Comparison of ENCODE assay signal across 10 cellular contexts in the genomic region with DNA sequence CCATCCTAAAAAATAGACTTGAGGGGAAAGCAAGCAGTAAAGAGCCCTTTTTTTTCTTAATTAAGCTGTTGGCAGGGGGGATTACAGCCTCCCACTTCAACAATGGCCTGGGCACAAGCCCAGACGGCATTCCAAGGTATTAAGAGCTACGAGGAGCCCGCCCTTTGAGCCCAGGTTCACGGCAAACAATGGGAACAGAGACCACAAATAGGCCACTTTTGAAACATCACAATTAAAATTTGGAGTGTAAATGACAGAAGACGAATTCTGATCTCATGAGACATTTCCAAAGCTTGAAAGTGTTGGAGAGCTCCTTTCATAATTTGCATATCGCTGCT. TPM values are rescaled to one million over a fixed set of nuclear protein-coding genes. Genes with fewer than 3 reads are reported as not detected.
DNase-seq lines count a peak whose midpoint lies in the region; ATAC-seq and TF ChIP-seq lines count a peak whose summit lies in the region.
"Had no signal": no experiment of that assay in that cellular context is flagged by ENCODE, and none has a peak within 500 bp of the region (broad histone marks: within the 10 kb centered on the region; RNA-seq: fewer than 3 reads in every experiment).

No MANE protein-coding gene starts in this region.

- no peaks in the 10 kb centered on the region for H3K9me3 ChIP-seq in neural progenitor cell (ENCODE audit: low read depth)
- H3K9me3 ChIP-seq: pancreas had no signal

- H3K36me3 Mint-ChIP-seq in activated naive CD8-positive, alpha-beta T cell treated with anti-CD3 and anti-CD28 coated beads, Interleukin-2, amount 50 U/mL, for 24 hours (ENCODE audit: low read depth), result peaks cover 44% of the 10 kb centered on the region
- H3K36me3 Mint-ChIP-seq in neural progenitor cell, result peaks cover 33% of the 10 kb centered on the region

- no peak for ATAC-seq in activated naive CD8-positive, alpha-beta T cell treated with anti-CD3 and anti-CD28 coated beads, Interleukin-2, amount 50 U/mL, for 24 hours
- no peak for ATAC-seq in HG03442 (IDR thresholded peaks at IDR 0.05; ENCODE audit: unreplicated experiment)

- no peaks in the 10 kb centered on the region for H3K9me3 Mint-ChIP-seq in activated naive CD8-positive, alpha-beta T cell treated with anti-CD3 and anti-CD28 coated beads, Interleukin-2, amount 50 U/mL, for 24 hours
- H3K9me3 Mint-ChIP-seq in neural progenitor cell, result peaks cover 10% of the 10 kb centered on the region

- no peaks in the 10 kb centered on the region for H3K27me3 Mint-ChIP-seq in activated naive CD8-positive, alpha-beta T cell treated with anti-CD3 and anti-CD28 coated beads, Interleukin-2, amount 50 U/mL, for 24 hours
- H3K27me3 Mint-ChIP-seq in neural progenitor cell (ENCODE audit: insufficient read depth, low read depth), result no peaks in the 10 kb centered on the region

- H3K9ac ChIP-seq in KMS-11, result no peak overlapping the region
- no peak overlapping the region for H3K9ac ChIP-seq in neural progenitor cell

- H2AFZ ChIP-seq in KMS-11 (ENCODE audit: low read depth) (no peak overlapping the region), neural progenitor cell (replicated peaks) (no peak overlapping the region)

- peaks cover 88% of the 10 kb centered on the region for H3K4me1 ChIP-seq in KMS-11 (ENCODE audit: low read depth, poor library complexity, severe bottlenecking)
- H3K4me1 ChIP-seq in neural progenitor cell, result peaks cover 15% of the 10 kb centered on the region

- peaks cover 100% of the 10 kb centered on the region for H3K79me2 ChIP-seq in KMS-11 (ENCODE audit: insufficient read depth, low read depth)
- peaks cover 100% of the 10 kb centered on the region for H3K79me2 ChIP-seq in neural progenitor cell (ENCODE audit: low read depth)

- H3K27ac Mint-ChIP-seq in activated naive CD8-positive, alpha-beta T cell treated with anti-CD3 and anti-CD28 coated beads, Interleukin-2, amount 50 U/mL, for 24 hours, result peak overlapping the region; percentile 78
- H3K27ac Mint-ChIP-seq in neural progenitor cell, result no peak overlapping the region

- H3F3A ChIP-seq in neural progenitor cell (ENCODE audit: low read depth), result peaks cover 16% of the 10 kb centered on the region

- peaks cover 60% of the 10 kb centered on the region for H4K20me1 ChIP-seq in KMS-11 (ENCODE audit: insufficient read depth)
- peaks cover 99% of the 10 kb centered on the region for H4K20me1 ChIP-seq in neural progenitor cell (ENCODE audit: low read depth)

- H3K27me3 ChIP-seq in KMS-11 (ENCODE audit: insufficient read depth, low read depth), result no peaks in the 10 kb centered on the region
- no peaks in the 10 kb centered on the region for H3K27me3 ChIP-seq in neural progenitor cell
- H3K27me3 ChIP-seq: pancreas had no signal

- peak overlapping the region; percentile 35; the same call in 1 of the 2 replicates for H3K27ac ChIP-seq in KMS-11
- no peak overlapping the region for H3K27ac ChIP-seq in neural progenitor cell
- no peak overlapping the region for H3K27ac ChIP-seq in substantia nigra (ENCODE audit: low read depth, low read length, poor library complexity, severe bottlenecking)

- H3K4me1 Mint-ChIP-seq in activated naive CD8-positive, alpha-beta T cell treated with anti-CD3 and anti-CD28 coated beads, Interleukin-2, amount 50 U/mL, for 24 hours, result peaks cover 94% of the 10 kb centered on the region
- peaks cover 32% of the 10 kb centered on the region for H3K4me1 Mint-ChIP-seq in neural progenitor cell

- no peak for TF ChIP-seq CTCF in KMS-11 (conservative IDR thresholded peaks at IDR 0.05; ENCODE audit: low read depth, low read length)
- no peak for TF ChIP-seq CTCF in neural progenitor cell (IDR thresholded peaks at IDR 0.05)

- H3K36me3 ChIP-seq in KMS-11 (ENCODE audit: insufficient read depth) (peaks cover 2% of the 10 kb centered on the region; the same call in 1 of the 2 replicates), neural progenitor cell (no peaks in the 10 kb centered on the region)
- H3K36me3 ChIP-seq: pancreas had no signal

- H3K4me2 ChIP-seq in KMS-11 (peak overlapping the region; percentile 61), neural progenitor cell (peak overlapping the region; percentile 30)

- H3K4me3 ChIP-seq in KMS-11 (IDR thresholded peaks at IDR 0.05; ENCODE audit: insufficient read depth, low read depth, low read length) (no peak overlapping the region), neural progenitor cell (no peak overlapping the region)
- H3K4me3 ChIP-seq: pancreas had no signal

- peak; percentile 54 for DNase-seq in DMS79 (lab: John Stamatoyannopoulos, UW)
- DNase-seq in activated naive CD8-positive, alpha-beta T cell treated with anti-CD3 and anti-CD28 coated beads, Interleukin-2, amount 50 U/mL, for 24 hours, result no peak
- peak; percentile 82 for DNase-seq in neural progenitor cell (ENCODE audit: low spot score)
- DNase-seq in NOMO-1 treated with dmso at 0.1 percent for 144 hours (lab: John Stamatoyannopoulos, UW; ENCODE audit: unreplicated experiment), result no peak
- DNase-seq in substantia nigra (lab: John Stamatoyannopoulos, UW), result no peak
- DNase-seq in DMS 273 (lab: John Stamatoyannopoulos, UW; ENCODE audit: unreplicated experiment), result no peak
- DNase-seq: NCI-H1436 treated with DMSO at 0.1 percent for 48 hours, pancreas had no signal

- H3K4me3 Mint-ChIP-seq in activated naive CD8-positive, alpha-beta T cell treated with anti-CD3 and anti-CD28 coated beads, Interleukin-2, amount 50 U/mL, for 24 hours, result peak overlapping the region; percentile 58
- H3K4me3 Mint-ChIP-seq in neural progenitor cell, result no peak overlapping the region

RNA-seq across cellular contexts. Expression of gene CHSY1, which starts 8.9 kb away (rescaled TPM):
- total RNA-seq in neural progenitor cell (ENCODE audit: low replicate concordance), result 23.3 TPM in 2 replicates

RNA-seq across cellular contexts. Expression of gene SELENOS, which starts 34.3 kb away (rescaled TPM):
- 26.0 and 39.1 TPM in 2 replicates for total RNA-seq in neural progenitor cell (ENCODE audit: low replicate concordance)

RNA-seq across cellular contexts. Expression of gene SNRPA1, which starts 52.1 kb away (rescaled TPM):
- total RNA-seq in neural progenitor cell (ENCODE audit: low replicate concordance), result 64.6 and 98.0 TPM in 2 replicates

Comparison
In these comparisons a context has a peak if more than half of its experiments do, and no peak if none do; other contexts are left out.
1. DNase-seq: peak in DMS79 (single experiment) and neural progenitor cell (single experiment); none in activated naive CD8-positive, alpha-beta T cell treated with anti-CD3 and anti-CD28 coated beads, Interleukin-2, amount 50 U/mL, for 24 hours (single experiment), NOMO-1 treated with dmso at 0.1 percent for 144 hours (single experiment), substantia nigra (0 of 49) and DMS 273 (single experiment).